Comparison of ENCODE assay signal across 8 cellular contexts in genomic region chr10:93074137-93074596, GRCh38. TPM values are rescaled to one million over a fixed set of nuclear protein-coding genes. Genes with fewer than 3 reads are reported as not detected.
DNase-seq lines count a peak whose midpoint lies in the region; ATAC-seq and TF ChIP-seq lines count a peak whose summit lies in the region.

No MANE protein-coding gene starts in this region.

- H3K36me3 ChIP-seq in PC-3 (ENCODE audit: low read depth, low read length) = no peaks in the 10 kb centered on the region
- H3K36me3 ChIP-seq in skeletal muscle tissue (ENCODE audit: control insufficient read depth in 3 of 3, insufficient read depth in 3 of 3, low read length in 3 of 3) = no peaks in the 10 kb centered on the region

- CTCF ChIA-PET in PC-3 (lab: Charles Lee) = no interaction called here

- H3K4me1 ChIP-seq in PC-3 (ENCODE audit: insufficient read depth, low read length) (peaks cover 11% of the 10 kb centered on the region; the same call in 1 of the 2 replicates), skeletal muscle tissue (ENCODE audit: control insufficient read depth in 3 of 3, insufficient read depth in 3 of 3, low read length in 3 of 3) (peaks cover 27 to 33% (median 28%) of the 10 kb centered on the region in 3 donors)

- peak overlapping the region; percentile 96 for H3K4me2 ChIP-seq in PC-3 (ENCODE audit: low read length)

- H3K9me2 ChIP-seq in PC-3 (replicated peaks; ENCODE audit: low read length) = no peaks in the 10 kb centered on the region

- intact Hi-C loops in PC-3 (cut with micrococcal nuclease) = no loop called here

- no peak for TF ChIP-seq POLR2A in erythroblast (IDR thresholded peaks at IDR 0.05; ENCODE audit: low read length)

- no peaks in the 10 kb centered on the region for H3K79me2 ChIP-seq in PC-3 (ENCODE audit: low read length)

- H3K9ac ChIP-seq in PC-3 (ENCODE audit: low read length) (no peak overlapping the region), skeletal muscle tissue (ENCODE audit: low read depth in 1 of 3, low read length in 3 of 3) (no peak overlapping the region)

- H4K20me1 ChIP-seq in PC-3 (ENCODE audit: low read length) = no peaks in the 10 kb centered on the region

- peak overlapping the region; percentile 92 for H2AFZ ChIP-seq in PC-3 (ENCODE audit: low read length)

- H3K9me3 ChIP-seq in PC-3 (ENCODE audit: low read length) (no peaks in the 10 kb centered on the region), skeletal muscle tissue (ENCODE audit: control insufficient read depth in 3 of 3, low read length in 3 of 3) (no peaks in the 10 kb centered on the region)

- TF ChIP-seq CTCF in PC-3 (conservative IDR thresholded peaks at IDR 0.05; ENCODE audit: low read depth, low read length) = no peak

- no peak overlapping the region for H3K27ac ChIP-seq in PC-3 (ENCODE audit: low read length)
- no peak overlapping the region for H3K27ac ChIP-seq in skeletal muscle tissue (ENCODE audit: low read depth, low read length)

- BruUV-seq in PC-3 (replicated peaks; lab: Mats Ljungman, UMichigan) = no TSS peak

- H3K4me3 ChIP-seq in PC-3 (ENCODE audit: low read length) (peak overlapping the region; percentile 76), skeletal muscle tissue (ENCODE audit: low read length in 3 of 3) (peak overlapping the region; percentile 30 to 49 (median 31))

- no peaks in the 10 kb centered on the region for H3F3A ChIP-seq in PC-3 (ENCODE audit: low read length, unreplicated experiment)

- ATAC-seq in PC-3 (peak; percentile 18; the same call in 1 of the 2 replicates), HG02623 (IDR thresholded peaks at IDR 0.05; ENCODE audit: unreplicated experiment) (no peak), HG03175 (IDR thresholded peaks at IDR 0.05; ENCODE audit: unreplicated experiment) (no peak)

- DNase-seq in SIG-M5 treated with dmso at 0.1 percent for 504 hours (lab: John Stamatoyannopoulos, UW; ENCODE audit: unreplicated experiment) = peak; percentile 18
- no peak for DNase-seq in SIG-M5 (lab: John Stamatoyannopoulos, UW)
- peak; percentile 18 for DNase-seq in PC-3
- DNase-seq in erythroblast (lab: John Stamatoyannopoulos, UW) = peak; percentile 32 to 34
- DNase-seq in NCI-H2107 treated with DMSO at 0.1 percent for 48 hours (lab: John Stamatoyannopoulos, UW; ENCODE audit: unreplicated experiment) = no peak

- H3K27me3 ChIP-seq in PC-3 (ENCODE audit: low read length) = peaks cover 16% of the 10 kb centered on the region
- H3K27me3 ChIP-seq in skeletal muscle tissue (ENCODE audit: control insufficient read depth in 3 of 3, insufficient read depth in 3 of 3, low read length in 3 of 3) = peaks cover 62 to 80% (median 75%) of the 10 kb centered on the region in 3 donors

- POLR2A ChIA-PET in PC-3 (lab: Charles Lee; ENCODE audit: unreplicated experiment) = no interaction called here

RNA-seq across cellular contexts. Expression of gene CYP26A1, which starts 0.5 kb away (rescaled TPM):
- 0.26 TPM in 1 of 2 replicates, not detected in the other for total RNA-seq in PC-3 (2014; rRNA removed)
- 0.52 TPM for total RNA-seq in skeletal muscle tissue

RNA-seq across cellular contexts. Expression of gene CYP26C1, which starts 13.6 kb away (rescaled TPM):
- total RNA-seq in PC-3 (2014; rRNA removed) (0.17 TPM in 1 of 2 replicates, not detected in the other), skeletal muscle tissue (not detected)

Comparison
In these comparisons a context has a peak if more than half of its experiments do, and no peak if none do; other contexts are left out.
1. DNase-seq: peak in SIG-M5 treated with dmso at 0.1 percent for 504 hours (single experiment), PC-3 (single experiment) and erythroblast (2 of 2); none in SIG-M5 (single experiment) and NCI-H2107 treated with DMSO at 0.1 percent for 48 hours (single experiment).